ENCODE assay signal across 9 cellular contexts in the genomic region with DNA sequence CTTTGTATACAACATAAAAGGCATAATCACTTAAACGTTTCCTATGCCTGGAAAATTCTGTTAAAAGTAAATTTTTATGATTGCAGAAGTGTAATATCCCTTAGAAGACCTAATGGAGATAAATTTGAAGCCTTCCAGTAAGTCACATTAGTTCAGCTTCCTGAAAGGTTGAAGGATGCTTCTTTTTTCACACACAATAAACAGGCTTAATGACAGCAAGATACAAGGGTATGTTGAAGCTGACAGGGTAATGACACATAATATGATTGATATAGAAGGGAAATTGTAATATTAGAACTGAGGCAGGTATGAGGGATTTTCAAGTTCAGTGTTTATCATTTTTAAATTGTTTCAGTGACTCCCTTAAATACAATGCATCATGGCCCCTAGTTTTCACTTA.
"Had no signal": no experiment of that assay in that cellular context is flagged by ENCODE, and none has a peak within 500 bp of the region (broad histone marks: within the 10 kb centered on the region; RNA-seq: fewer than 3 reads in every experiment).

No MANE protein-coding gene starts in this region.

- H3K9ac ChIP-seq: GM23248 had no signal

- H3K27ac ChIP-seq: GM23248 had no signal

- H3K36me3 ChIP-seq: HAP-1 had no signal

- H3K4me3 ChIP-seq: GM23248, GM23338, HAP-1 had no signal

- DNase-seq: GM23248, GOT3, H7, H9, HCEC 1CT, HFFc6 had no signal

- H2AFZ ChIP-seq: GM23248, GM23338 had no signal

- H3K9me3 ChIP-seq: HAP-1 had no signal

- ATAC-seq: GM23338, HCT116 had no signal

- H3K4me2 ChIP-seq: GM23338 had no signal
